In genomic region chr12:131104464-131105350, GRCh38 we compare ENCODE assay signal across 7 cellular contexts.
DNase-seq lines count a peak whose midpoint lies in the region; ATAC-seq, FAIRE-seq and TF ChIP-seq lines count a peak whose summit lies in the region.

No MANE protein-coding gene starts in this region.

- H3K27ac Mint-ChIP-seq in MCF 10A (ENCODE audit: low read depth, unreplicated experiment), result no peak overlapping the region

- H3K27me3 ChIP-seq in WERI-Rb-1 (ENCODE audit: insufficient read depth, low read depth, severe bottlenecking), result no peaks in the 10 kb centered on the region

- POLR2A ChIA-PET in MCF 10A (lab: Yijun Ruan, JAX), result interaction anchor here (0.6 to 1.6 kb wide), 3 partner anchors 350 to 724 kb away, joined by 4 to 6 read pairs (median 4); partner anchors contain the start of gene SFSWAP

- TF ChIP-seq CTCF in WERI-Rb-1 (IDR thresholded peaks at IDR 0.05; ENCODE audit: low read depth, low read length) (peak; percentile 99), MCF 10A (IDR thresholded peaks at IDR 0.05; ENCODE audit: unreplicated experiment) (peak; percentile 97)

- no peak for TF ChIP-seq POLR2A in GM12891 (IDR thresholded peaks at IDR 0.05; ENCODE audit: low read depth, low read length)

- H3K36me3 Mint-ChIP-seq in MCF 10A (ENCODE audit: insufficient read depth, unreplicated experiment), result no peaks in the 10 kb centered on the region

- H3K4me1 Mint-ChIP-seq in MCF 10A (ENCODE audit: insufficient read depth, unreplicated experiment), result no peaks in the 10 kb centered on the region

- no peak overlapping the region for H3K4me3 ChIP-seq in WERI-Rb-1 (ENCODE audit: low read depth, low read length)

- no TSS peak for BruUV-seq in MCF 10A (replicated peaks; lab: Mats Ljungman, UMichigan)

- FAIRE-seq in GM12891 (lab: Jason Lieb, UNC), result peak; percentile 95

- peak; percentile 66 for DNase-seq in GM12891 (ENCODE audit: insufficient read length, low spot score)
- peak; percentile 55 to 64 for DNase-seq in NCI-H1930 (lab: John Stamatoyannopoulos, UW)
- DNase-seq in WERI-Rb-1, result peak; percentile 94
- peak; percentile 72 for DNase-seq in MCF 10A (ENCODE audit: unreplicated experiment)
- DNase-seq in iris pigment epithelial cell (ENCODE audit: low read depth), result peak; percentile 45
- DNase-seq in stimulated activated CD4-positive, alpha-beta T cell treated with anti-CD3 and anti-CD28 coated beads, Interleukin-1b, Interleukin-23, amount 100 ng/mL, for 4 hours (ENCODE audit: low read depth in 2 of 2), result peak; percentile 74 to 85

- no peaks in the 10 kb centered on the region for H3K9me3 Mint-ChIP-seq in MCF 10A (ENCODE audit: unreplicated experiment)

- H3K27ac ChIP-seq in WERI-Rb-1, result peak overlapping the region; percentile 60

- peak; percentile 60 for ATAC-seq in HG02678 (IDR thresholded peaks at IDR 0.05; ENCODE audit: unreplicated experiment)

- H3K36me3 ChIP-seq in WERI-Rb-1, result no peaks in the 10 kb centered on the region

- H3K27me3 Mint-ChIP-seq in MCF 10A (ENCODE audit: insufficient read depth, unreplicated experiment), result no peaks in the 10 kb centered on the region

- H3K9me3 ChIP-seq in WERI-Rb-1 (ENCODE audit: severe bottlenecking), result no peaks in the 10 kb centered on the region

- intact Hi-C loops in MCF 10A (cut with micrococcal nuclease), result loop anchor here (1.0 to 10.0 kb wide), 4 partner anchors 28 to 726 kb away; no protein-coding TSS in a partner anchor

- H3K4me3 Mint-ChIP-seq in MCF 10A (ENCODE audit: unreplicated experiment), result no peak overlapping the region

- CTCF ChIA-PET in MCF 10A (lab: Yijun Ruan, JAX), result interaction anchor here (0.5 to 4.7 kb wide), 73 partner anchors 8 to 968 kb away, joined by 3 to 104 read pairs (median 4); partner anchors contain the start of gene SFSWAP

TF ChIP-seq in GM12891, 5 proteins besides CTCF, POLR2A, EP300 and RAD21:
- TF ChIP-seq PAX5 (IDR thresholded peaks at IDR 0.05; ENCODE audit: insufficient read depth, low read length, severe bottlenecking) (no peak), POU2F2 (IDR thresholded peaks at IDR 0.05; ENCODE audit: low read depth, low read length) (no peak), TAF1 (IDR thresholded peaks at IDR 0.05; ENCODE audit: low read depth, low read length) (no peak), SPI1 (IDR thresholded peaks at IDR 0.05; ENCODE audit: low read depth, low read length) (no peak), POLR2AphosphoS5 (IDR thresholded peaks at IDR 0.05; ENCODE audit: low read depth, low read length) (no peak)
